Comparison of ENCODE assay signal across 8 cellular contexts in the genomic region with DNA sequence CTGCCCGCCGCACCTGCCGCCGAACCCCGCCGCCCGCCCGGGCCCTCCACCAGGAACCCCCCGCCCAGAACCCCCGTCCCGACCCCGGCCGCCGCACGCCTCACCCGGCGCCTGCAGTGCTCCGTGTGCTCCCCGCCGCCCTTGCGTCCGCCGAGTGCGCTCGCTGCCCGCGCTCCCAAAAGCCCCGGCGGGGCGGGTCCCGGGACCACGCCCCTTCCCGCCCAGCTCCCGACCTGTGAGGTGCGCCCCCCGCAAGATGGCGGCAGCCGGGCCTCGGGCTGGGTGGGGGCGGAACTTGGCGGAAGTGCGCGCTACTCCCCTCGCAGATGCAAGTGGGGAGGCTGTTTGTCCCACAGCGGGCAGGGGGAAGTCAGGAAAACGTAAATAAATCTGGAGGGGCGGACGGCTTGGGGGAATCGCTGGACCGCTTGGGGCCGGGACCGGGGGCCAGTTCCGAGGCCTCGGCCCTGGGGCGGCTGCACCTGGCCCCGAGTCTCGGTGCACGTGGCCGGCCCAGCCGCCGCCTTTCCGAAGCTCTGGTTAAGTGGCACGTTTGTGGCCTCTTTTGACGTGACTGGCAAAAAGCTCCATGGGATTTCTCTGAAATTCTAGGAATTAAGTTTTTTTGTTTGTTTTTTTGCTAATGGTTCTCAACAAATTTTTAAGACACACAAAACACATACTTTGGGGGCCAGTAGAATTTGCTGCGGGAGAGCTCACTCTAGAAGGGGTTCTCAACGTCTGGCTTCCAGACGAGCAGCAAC. TPM values are rescaled to one million over a fixed set of nuclear protein-coding genes. Genes with fewer than 3 reads are reported as not detected.
DNase-seq lines count a peak whose midpoint lies in the region; ATAC-seq and TF ChIP-seq lines count a peak whose summit lies in the region.

A gene (minus strand): TSS at position 156 of the 764 bp plus-strand sequence. CDS start 1,275 bp downstream, outside the sequence.

- no peaks in the 10 kb centered on the region for H4K20me1 ChIP-seq in OCI-LY1 (ENCODE audit: insufficient read depth, low read length)

- peaks cover 0 to 2% (median 0%) of the 10 kb centered on the region in 7 donors for H3K9me3 Mint-ChIP-seq in CD4-positive, CD25-positive, alpha-beta regulatory T cell

- no peaks in the 10 kb centered on the region for H3F3A ChIP-seq in OCI-LY1 (ENCODE audit: insufficient read depth, low read length)

- peak; percentile 81 to 89 (median 83) for DNase-seq in CD4-positive, CD25-positive, alpha-beta regulatory T cell
- DNase-seq in activated T-cell treated with anti-CD3 and anti-CD28 coated beads for 1 hour (ENCODE audit: low read depth) (peak; percentile 78), erythroblast (lab: John Stamatoyannopoulos, UW) (peak; percentile 77 to 82)
- DNase-seq in stimulated activated CD8-positive, alpha-beta memory T cell treated with anti-CD3 and anti-CD28 coated beads, Interleukin-7, amount 100 ng/mL, for 4 hours (ENCODE audit: low read depth in 2 of 2) = peak; percentile 71 to 89

- H3K9me3 ChIP-seq in CD4-positive, CD25-positive, alpha-beta regulatory T cell (ENCODE audit: control insufficient read depth in 2 of 2, low read length in 2 of 2) = no peaks in the 10 kb centered on the region
- no peaks in the 10 kb centered on the region for H3K9me3 ChIP-seq in OCI-LY1 (ENCODE audit: low read length)
- no peaks in the 10 kb centered on the region for H3K9me3 ChIP-seq in muscle layer of colon (ENCODE audit: low read length)

- peak; percentile 56 to 58 for ATAC-seq in CD4-positive, CD25-positive, alpha-beta regulatory T cell (ENCODE audit: low read depth in 2 of 2)
- ATAC-seq in GM19351 (IDR thresholded peaks at IDR 0.05; ENCODE audit: unreplicated experiment) = peak; percentile 45
- peak; percentile 40 for ATAC-seq in HG03520 (IDR thresholded peaks at IDR 0.05; ENCODE audit: unreplicated experiment)

- H3K27ac Mint-ChIP-seq in CD4-positive, CD25-positive, alpha-beta regulatory T cell = peak within 1 kb of the TSS; percentile 83 to 100 (median 93)

- no peak within 1 kb of the TSS for H2AFZ ChIP-seq in OCI-LY1 (ENCODE audit: low read length)

- peaks cover 24% of the 10 kb centered on the region for H3K4me1 ChIP-seq in CD4-positive, CD25-positive, alpha-beta regulatory T cell (ENCODE audit: control insufficient read depth, insufficient read depth, low read length, poor library complexity, severe bottlenecking)
- H3K4me1 ChIP-seq in OCI-LY1 (ENCODE audit: insufficient read depth, low read length, severe bottlenecking) (peaks cover 31% of the 10 kb centered on the region), muscle layer of colon (ENCODE audit: insufficient read depth, low read length) (peaks cover 8% of the 10 kb centered on the region)

- peak within 1 kb of the TSS; percentile 35 for H3K4me3 ChIP-seq in CD4-positive, CD25-positive, alpha-beta regulatory T cell (ENCODE audit: low read depth, low read length)
- peak within 1 kb of the TSS; percentile 81 for H3K4me3 ChIP-seq in OCI-LY1 (ENCODE audit: low read depth, low read length, poor library complexity, severe bottlenecking)
- H3K4me3 ChIP-seq in muscle layer of colon (ENCODE audit: low read depth in 1 of 2, low read length in 2 of 2) = peak within 1 kb of the TSS; percentile 63 to 86

- H3K4me2 ChIP-seq in OCI-LY1 (ENCODE audit: low read length) = peak within 1 kb of the TSS; percentile 98

- H3K9me2 ChIP-seq in OCI-LY1 (ENCODE audit: low read depth, low read length) = no peaks in the 10 kb centered on the region

- peaks cover 37% of the 10 kb centered on the region for H3K79me2 ChIP-seq in OCI-LY1 (ENCODE audit: insufficient read depth, low read length)

- H3K27me3 Mint-ChIP-seq in CD4-positive, CD25-positive, alpha-beta regulatory T cell = peaks cover 12% of the 10 kb centered on the region

- H3K36me3 ChIP-seq in CD4-positive, CD25-positive, alpha-beta regulatory T cell (ENCODE audit: control insufficient read depth, insufficient read depth, low read length) = peaks cover 15% of the 10 kb centered on the region
- H3K36me3 ChIP-seq in OCI-LY1 (ENCODE audit: insufficient read depth, low read length) (peaks cover 36% of the 10 kb centered on the region), muscle layer of colon (ENCODE audit: insufficient read depth, low read length) (no peaks in the 10 kb centered on the region)

- TF ChIP-seq POLR2A in erythroblast (IDR thresholded peaks at IDR 0.05; ENCODE audit: low read length) = peak; percentile 66

- H3K4me1 Mint-ChIP-seq in CD4-positive, CD25-positive, alpha-beta regulatory T cell = peaks cover 22 to 44% (median 32%) of the 10 kb centered on the region in 4 donors

- H3K9ac ChIP-seq in OCI-LY1 (ENCODE audit: low read length) (peak within 1 kb of the TSS; percentile 90), muscle layer of colon (ENCODE audit: low read length) (no peak within 1 kb of the TSS)

- H3K36me3 Mint-ChIP-seq in CD4-positive, CD25-positive, alpha-beta regulatory T cell = peaks cover 21% of the 10 kb centered on the region

- peak within 1 kb of the TSS; percentile 97 for H3K27ac ChIP-seq in CD4-positive, CD25-positive, alpha-beta regulatory T cell (ENCODE audit: insufficient read depth, low read length, poor library complexity, severe bottlenecking)
- H3K27ac ChIP-seq in OCI-LY1 (ENCODE audit: low read depth, low read length, poor library complexity, severe bottlenecking) (peak within 1 kb of the TSS; percentile 85), muscle layer of colon (ENCODE audit: low read depth, low read length) (peak within 1 kb of the TSS; percentile 82)

- H3K27me3 ChIP-seq in CD4-positive, CD25-positive, alpha-beta regulatory T cell (ENCODE audit: control insufficient read depth, insufficient read depth, low read length) = no peaks in the 10 kb centered on the region
- H3K27me3 ChIP-seq in OCI-LY1 (ENCODE audit: insufficient read depth, low read length) = no peaks in the 10 kb centered on the region
- no peaks in the 10 kb centered on the region for H3K27me3 ChIP-seq in muscle layer of colon (ENCODE audit: control insufficient read depth in 1 of 2, insufficient read depth in 2 of 2, low read length in 2 of 2)

- H3K4me3 Mint-ChIP-seq in CD4-positive, CD25-positive, alpha-beta regulatory T cell = peak within 1 kb of the TSS; percentile 86 to 99 (median 93)

- TF ChIP-seq CTCF in OCI-LY1 (IDR thresholded peaks at IDR 0.05; ENCODE audit: low read length) = peak; percentile 8; the same call in 1 of the 2 replicates

RNA-seq across cellular contexts. Expression of the gene that starts here (rescaled TPM):
- 559 TPM for total RNA-seq in CD4-positive, CD25-positive, alpha-beta regulatory T cell
- polyA plus RNA-seq in CD4-positive, CD25-positive, alpha-beta regulatory T cell = 100 to 1,000 TPM; 310 to 497 (median 365) TPM

Comparison
In these comparisons a context has a peak if more than half of its experiments do, and no peak if none do; other contexts are left out.
1. Peak in every context shown above with its lines: DNase-seq, ATAC-seq, H3K4me3 ChIP-seq and H3K27ac ChIP-seq.